ENCODE assay signal across 1 cellular context in the genomic region with DNA sequence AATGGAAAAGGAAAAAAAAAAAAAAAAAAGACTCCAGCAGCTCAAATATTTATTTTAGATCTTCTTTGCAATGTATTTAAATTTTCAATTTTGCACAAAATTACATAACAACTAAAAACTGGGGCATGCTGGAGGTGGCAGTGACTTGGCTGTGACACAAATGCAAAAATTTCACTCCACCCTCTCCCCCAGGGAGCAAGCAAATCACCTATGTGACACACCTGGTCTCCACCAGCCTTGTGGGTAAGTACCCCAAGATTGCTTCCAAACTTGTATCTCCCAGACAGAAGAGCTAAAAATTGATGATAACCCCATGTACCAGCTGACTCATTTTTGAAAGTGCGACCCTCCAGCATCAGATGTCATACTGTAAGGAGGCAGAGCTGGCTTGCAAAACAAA.
TF ChIP-seq lines count a peak whose summit lies in the region.

No MANE protein-coding gene starts in this region.

TF ChIP-seq in H1, 55 proteins besides CTCF, POLR2A, EP300 and RAD21:
- TF ChIP-seq, protein P1, sequence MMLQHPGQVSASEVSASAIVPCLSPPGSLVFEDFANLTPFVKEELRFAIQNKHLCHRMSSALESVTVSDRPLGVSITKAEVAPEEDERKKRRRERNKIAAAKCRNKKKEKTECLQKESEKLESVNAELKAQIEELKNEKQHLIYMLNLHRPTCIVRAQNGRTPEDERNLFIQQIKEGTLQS (IDR thresholded peaks at IDR 0.05; ENCODE audit: insufficient read depth, low read depth, low read length) = no peak
- TF ChIP-seq ZNF274 (IDR thresholded peaks at IDR 0.05; ENCODE audit: borderline replicate concordance, extremely low read depth, low read length) (no peak), SIRT6 (IDR thresholded peaks at IDR 0.05; ENCODE audit: low read length) (no peak), TAF1 (IDR thresholded peaks at IDR 0.05; ENCODE audit: low read depth, low read length) (no peak), SAP30 (IDR thresholded peaks at IDR 0.05; ENCODE audit: insufficient read depth, insufficient replicate concordance, low read length) (no peak), SRF (IDR thresholded peaks at IDR 0.05; ENCODE audit: low read depth, low read length) (no peak), CBX5 (IDR thresholded peaks at IDR 0.05; ENCODE audit: low read depth, low read length) (no peak), CTBP2 (IDR thresholded peaks at IDR 0.05; ENCODE audit: borderline replicate concordance, insufficient read depth, insufficient read length, low read length) (no peak), PHF8 (conservative IDR thresholded peaks at IDR 0.05; ENCODE audit: low read depth, low read length) (no peak), POLR2AphosphoS5 (IDR thresholded peaks at IDR 0.05; ENCODE audit: low read depth, low read length) (no peak), POU5F1 (IDR thresholded peaks at IDR 0.05; ENCODE audit: low read depth, low read length) (no peak), NANOG (IDR thresholded peaks at IDR 0.05; ENCODE audit: insufficient read depth, low read depth, low read length, poor library complexity, severe bottlenecking) (no peak)
- TF ChIP-seq, protein P2, sequence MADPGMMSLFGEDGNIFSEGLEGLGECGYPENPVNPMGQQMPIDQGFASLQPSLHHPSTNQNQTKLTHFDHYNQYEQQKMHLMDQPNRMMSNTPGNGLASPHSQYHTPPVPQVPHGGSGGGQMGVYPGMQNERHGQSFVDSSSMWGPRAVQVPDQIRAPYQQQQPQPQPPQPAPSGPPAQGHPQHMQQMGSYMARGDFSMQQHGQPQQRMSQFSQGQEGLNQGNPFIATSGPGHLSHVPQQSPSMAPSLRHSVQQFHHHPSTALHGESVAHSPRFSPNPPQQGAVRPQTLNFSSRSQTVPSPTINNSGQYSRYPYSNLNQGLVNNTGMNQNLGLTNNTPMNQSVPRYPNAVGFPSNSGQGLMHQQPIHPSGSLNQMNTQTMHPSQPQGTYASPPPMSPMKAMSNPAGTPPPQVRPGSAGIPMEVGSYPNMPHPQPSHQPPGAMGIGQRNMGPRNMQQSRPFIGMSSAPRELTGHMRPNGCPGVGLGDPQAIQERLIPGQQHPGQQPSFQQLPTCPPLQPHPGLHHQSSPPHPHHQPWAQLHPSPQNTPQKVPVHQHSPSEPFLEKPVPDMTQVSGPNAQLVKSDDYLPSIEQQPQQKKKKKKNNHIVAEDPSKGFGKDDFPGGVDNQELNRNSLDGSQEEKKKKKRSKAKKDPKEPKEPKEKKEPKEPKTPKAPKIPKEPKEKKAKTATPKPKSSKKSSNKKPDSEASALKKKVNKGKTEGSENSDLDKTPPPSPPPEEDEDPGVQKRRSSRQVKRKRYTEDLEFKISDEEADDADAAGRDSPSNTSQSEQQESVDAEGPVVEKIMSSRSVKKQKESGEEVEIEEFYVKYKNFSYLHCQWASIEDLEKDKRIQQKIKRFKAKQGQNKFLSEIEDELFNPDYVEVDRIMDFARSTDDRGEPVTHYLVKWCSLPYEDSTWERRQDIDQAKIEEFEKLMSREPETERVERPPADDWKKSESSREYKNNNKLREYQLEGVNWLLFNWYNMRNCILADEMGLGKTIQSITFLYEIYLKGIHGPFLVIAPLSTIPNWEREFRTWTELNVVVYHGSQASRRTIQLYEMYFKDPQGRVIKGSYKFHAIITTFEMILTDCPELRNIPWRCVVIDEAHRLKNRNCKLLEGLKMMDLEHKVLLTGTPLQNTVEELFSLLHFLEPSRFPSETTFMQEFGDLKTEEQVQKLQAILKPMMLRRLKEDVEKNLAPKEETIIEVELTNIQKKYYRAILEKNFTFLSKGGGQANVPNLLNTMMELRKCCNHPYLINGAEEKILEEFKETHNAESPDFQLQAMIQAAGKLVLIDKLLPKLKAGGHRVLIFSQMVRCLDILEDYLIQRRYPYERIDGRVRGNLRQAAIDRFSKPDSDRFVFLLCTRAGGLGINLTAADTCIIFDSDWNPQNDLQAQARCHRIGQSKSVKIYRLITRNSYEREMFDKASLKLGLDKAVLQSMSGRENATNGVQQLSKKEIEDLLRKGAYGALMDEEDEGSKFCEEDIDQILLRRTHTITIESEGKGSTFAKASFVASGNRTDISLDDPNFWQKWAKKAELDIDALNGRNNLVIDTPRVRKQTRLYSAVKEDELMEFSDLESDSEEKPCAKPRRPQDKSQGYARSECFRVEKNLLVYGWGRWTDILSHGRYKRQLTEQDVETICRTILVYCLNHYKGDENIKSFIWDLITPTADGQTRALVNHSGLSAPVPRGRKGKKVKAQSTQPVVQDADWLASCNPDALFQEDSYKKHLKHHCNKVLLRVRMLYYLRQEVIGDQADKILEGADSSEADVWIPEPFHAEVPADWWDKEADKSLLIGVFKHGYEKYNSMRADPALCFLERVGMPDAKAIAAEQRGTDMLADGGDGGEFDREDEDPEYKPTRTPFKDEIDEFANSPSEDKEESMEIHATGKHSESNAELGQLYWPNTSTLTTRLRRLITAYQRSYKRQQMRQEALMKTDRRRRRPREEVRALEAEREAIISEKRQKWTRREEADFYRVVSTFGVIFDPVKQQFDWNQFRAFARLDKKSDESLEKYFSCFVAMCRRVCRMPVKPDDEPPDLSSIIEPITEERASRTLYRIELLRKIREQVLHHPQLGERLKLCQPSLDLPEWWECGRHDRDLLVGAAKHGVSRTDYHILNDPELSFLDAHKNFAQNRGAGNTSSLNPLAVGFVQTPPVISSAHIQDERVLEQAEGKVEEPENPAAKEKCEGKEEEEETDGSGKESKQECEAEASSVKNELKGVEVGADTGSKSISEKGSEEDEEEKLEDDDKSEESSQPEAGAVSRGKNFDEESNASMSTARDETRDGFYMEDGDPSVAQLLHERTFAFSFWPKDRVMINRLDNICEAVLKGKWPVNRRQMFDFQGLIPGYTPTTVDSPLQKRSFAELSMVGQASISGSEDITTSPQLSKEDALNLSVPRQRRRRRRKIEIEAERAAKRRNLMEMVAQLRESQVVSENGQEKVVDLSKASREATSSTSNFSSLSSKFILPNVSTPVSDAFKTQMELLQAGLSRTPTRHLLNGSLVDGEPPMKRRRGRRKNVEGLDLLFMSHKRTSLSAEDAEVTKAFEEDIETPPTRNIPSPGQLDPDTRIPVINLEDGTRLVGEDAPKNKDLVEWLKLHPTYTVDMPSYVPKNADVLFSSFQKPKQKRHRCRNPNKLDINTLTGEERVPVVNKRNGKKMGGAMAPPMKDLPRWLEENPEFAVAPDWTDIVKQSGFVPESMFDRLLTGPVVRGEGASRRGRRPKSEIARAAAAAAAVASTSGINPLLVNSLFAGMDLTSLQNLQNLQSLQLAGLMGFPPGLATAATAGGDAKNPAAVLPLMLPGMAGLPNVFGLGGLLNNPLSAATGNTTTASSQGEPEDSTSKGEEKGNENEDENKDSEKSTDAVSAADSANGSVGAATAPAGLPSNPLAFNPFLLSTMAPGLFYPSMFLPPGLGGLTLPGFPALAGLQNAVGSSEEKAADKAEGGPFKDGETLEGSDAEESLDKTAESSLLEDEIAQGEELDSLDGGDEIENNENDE (IDR thresholded peaks at IDR 0.05; ENCODE audit: insufficient replicate concordance, low read length) = no peak
